In genomic region chr3:31958721-31959152, GRCh38 we compare ENCODE assay signal across 1 cellular context.
TF ChIP-seq lines count a peak whose summit lies in the region.

No MANE protein-coding gene starts in this region.

TF ChIP-seq in liver, 16 proteins besides CTCF, POLR2A, EP300 and RAD21 (continued from another document):
- TF ChIP-seq NR2F2 (IDR thresholded peaks at IDR 0.05) (peak; percentile 100), EGR1 (IDR thresholded peaks at IDR 0.05; ENCODE audit: low read depth in 2 of 2) (no peak), RXRA (IDR thresholded peaks at IDR 0.05) (peak; percentile 84 to 85), SP1 (IDR thresholded peaks at IDR 0.05) (peak; percentile 66), JUND (IDR thresholded peaks at IDR 0.05) (no peak), FOXA1 (IDR thresholded peaks at IDR 0.05) (no peak)
